ENCODE assay signal across 12 cellular contexts in the genomic region with DNA sequence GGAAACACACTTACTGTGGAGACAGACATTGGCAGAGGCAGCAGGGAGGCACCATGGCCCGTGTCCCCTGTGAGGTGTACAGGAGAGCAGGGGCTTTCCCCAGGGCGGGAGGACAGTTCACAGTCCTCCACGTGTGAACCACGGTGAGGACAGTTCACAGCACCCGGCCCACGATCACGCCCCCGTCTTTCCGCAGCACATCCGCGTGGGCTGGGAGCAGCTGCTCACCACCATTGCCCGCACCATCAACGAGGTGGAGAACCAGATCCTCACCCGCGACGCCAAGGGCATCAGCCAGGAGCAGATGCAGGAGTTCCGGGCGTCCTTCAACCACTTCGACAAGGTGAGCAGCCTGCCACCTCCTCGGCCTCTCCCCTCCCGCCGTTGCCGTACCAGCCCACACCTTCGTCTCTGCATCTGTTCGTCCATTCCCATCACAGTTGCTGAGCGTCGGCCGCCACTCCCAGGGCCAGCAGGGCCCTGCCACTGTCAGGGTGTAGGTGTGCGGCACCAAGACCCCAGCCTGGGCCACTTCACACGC. TPM values are rescaled to one million over a fixed set of nuclear protein-coding genes. Genes with fewer than 3 reads are reported as not detected.
DNase-seq lines count a peak whose midpoint lies in the region; ATAC-seq, FAIRE-seq and TF ChIP-seq lines count a peak whose summit lies in the region.
"Had no signal": no experiment of that assay in that cellular context is flagged by ENCODE, and none has a peak within 500 bp of the region (broad histone marks: within the 10 kb centered on the region; RNA-seq: fewer than 3 reads in every experiment).

No MANE protein-coding gene starts in this region.

- H3K27me3 Mint-ChIP-seq in naive thymus-derived CD4-positive, alpha-beta T cell, result no peaks in the 10 kb centered on the region

- POLR2A ChIA-PET in K562 (lab: Yijun Ruan, JAX), result interaction anchor here (0.9 to 1.7 kb wide), 2 partner anchors 16 to 57 kb away, joined by 3 to 5 read pairs; no protein-coding TSS in a partner anchor
- POLR2A ChIA-PET in naive thymus-derived CD4-positive, alpha-beta T cell (lab: Charles Lee), result no interaction called here

- H3K9me3 Mint-ChIP-seq in naive thymus-derived CD4-positive, alpha-beta T cell, result no peaks in the 10 kb centered on the region
- H3K9me3 Mint-ChIP-seq: endodermal cell had no signal

- TF ChIP-seq RAD21 in K562 (CRISPR knock-in tag; conservative IDR thresholded peaks at IDR 0.05 in 1 of 2, IDR thresholded peaks at IDR 0.05 in 1 of 2), result no peak

- TF ChIP-seq EP300 in K562 (IDR thresholded peaks at IDR 0.05; ENCODE audit: low read length), result no peak
- TF ChIP-seq EP300 in transverse colon (IDR thresholded peaks at IDR 0.05; ENCODE audit: low read depth), result no peak

- H2AFZ ChIP-seq in K562 (ENCODE audit: low read depth, low read length), result no peak overlapping the region

- peak overlapping the region in 1 of 2 experiments; percentile 59; a peak in 2 of 4 replicates for H3K9ac ChIP-seq in K562 (ENCODE audit: insufficient read depth in 1 of 2, low read depth in 2 of 2, low read length in 2 of 2)

- TF ChIP-seq POLR2A in K562 (conservative IDR thresholded peaks at IDR 0.05) (no peak), transverse colon (IDR thresholded peaks at IDR 0.05) (no peak)

- in situ Hi-C loops in K562 (cut with MboI), result no loop called here
- in situ Hi-C loops in transverse colon (cut with MboI; ENCODE audit: low pct_ligation_motif_present in 1 of 4, low pct_unique_long_range_greater_than_20kb in 1 of 4, low sequenced_read_pairs in 3 of 4), result no loop called here

- H4K20me1 ChIP-seq in K562 (replicated peaks; ENCODE audit: control insufficient read depth, insufficient read depth, low read length), result no peaks in the 10 kb centered on the region; the same call in 1 of the 2 replicates

- H3K27me3 ChIP-seq in cardiac muscle cell, result no peaks in the 10 kb centered on the region
- H3K27me3 ChIP-seq in K562 (ENCODE audit: control insufficient read depth in 2 of 2, insufficient read depth in 2 of 2, low read length in 2 of 2), result no peaks in the 10 kb centered on the region
- no peaks in the 10 kb centered on the region for H3K27me3 ChIP-seq in naive thymus-derived CD4-positive, alpha-beta T cell (ENCODE audit: control insufficient read depth in 2 of 2, insufficient read depth in 2 of 2, low read length in 2 of 2)
- H3K27me3 ChIP-seq in transverse colon, result no peaks in the 10 kb centered on the region

- H3K27ac ChIP-seq in cardiac muscle cell (peak overlapping the region; percentile 51), K562 (ENCODE audit: extremely low read depth, low read depth, low read length) (no peak overlapping the region), transverse colon (peak overlapping the region in 3 of 4 donors; percentile 6 to 71 (median 25))
- H3K27ac ChIP-seq in naive thymus-derived CD4-positive, alpha-beta T cell (ENCODE audit: low read depth, low read length), result no peak overlapping the region

- H3K9me3 ChIP-seq in cardiac muscle cell (ENCODE audit: low read depth) (no peaks in the 10 kb centered on the region), K562 (replicated peaks; ENCODE audit: control insufficient read depth, insufficient read depth, low read depth, low read length) (no peaks in the 10 kb centered on the region), transverse colon (no peaks in the 10 kb centered on the region)
- no peaks in the 10 kb centered on the region for H3K9me3 ChIP-seq in naive thymus-derived CD4-positive, alpha-beta T cell (ENCODE audit: control insufficient read depth in 2 of 3, low read length in 3 of 3)

- no peak overlapping the region for H3K4me2 ChIP-seq in K562 (ENCODE audit: insufficient read depth, low read length)

- FAIRE-seq in K562 (lab: Jason Lieb, UNC) (no peak), HTR-8/SVneo (lab: Jason Lieb, UNC) (no peak)

- H3K36me3 Mint-ChIP-seq in naive thymus-derived CD4-positive, alpha-beta T cell, result peaks cover 0 to 12% (median 0%) of the 10 kb centered on the region in 5 donors

- CTCF ChIA-PET in K562 (lab: Yijun Ruan, JAX; ENCODE audit: low intra/inter-chr PET ratio), result no interaction called here
- CTCF ChIA-PET in naive thymus-derived CD4-positive, alpha-beta T cell (lab: Charles Lee), result interaction anchor here (0.5 to 0.6 kb wide), 2 partner anchors 15 to 23 kb away, joined by 3 to 4 read pairs; no protein-coding TSS in a partner anchor

- ATAC-seq in Right ventricle myocardium superior (ENCODE audit: poor library complexity), result no peak
- ATAC-seq in K562, result no peak
- peak; percentile 72 for ATAC-seq in naive thymus-derived CD4-positive, alpha-beta T cell
- ATAC-seq in esophagus mucosa, result no peak

- no peaks in the 10 kb centered on the region for H3K79me2 ChIP-seq in K562 (ENCODE audit: control insufficient read depth, insufficient read depth, low read length)

- peaks cover 0 to 19% (median 4%) of the 10 kb centered on the region in 7 donors for H3K4me1 Mint-ChIP-seq in naive thymus-derived CD4-positive, alpha-beta T cell

- H3K9me1 ChIP-seq in K562 (ENCODE audit: control insufficient read depth, insufficient read depth, low read length), result no peaks in the 10 kb centered on the region

- H3K4me3 Mint-ChIP-seq in naive thymus-derived CD4-positive, alpha-beta T cell, result no peak overlapping the region
- H3K4me3 Mint-ChIP-seq: endodermal cell had no signal

- intact Hi-C loops in Right ventricle myocardium superior (cut with DNase I) (no loop called here), K562 (cut with micrococcal nuclease) (loop anchor here (5.0 kb wide), 1 partner anchor 50 kb away; no protein-coding TSS in a partner anchor), transverse colon (cut with DNase I; ENCODE audit: low total_unique reads) (no loop called here)
- intact Hi-C loops in naive thymus-derived CD4-positive, alpha-beta T cell (cut with micrococcal nuclease), result no loop called here

- no peak overlapping the region for H3K4me3 ChIP-seq in cardiac muscle cell
- no peak overlapping the region for H3K4me3 ChIP-seq in K562
- H3K4me3 ChIP-seq in naive thymus-derived CD4-positive, alpha-beta T cell (ENCODE audit: low read length), result no peak overlapping the region
- H3K4me3 ChIP-seq in transverse colon, result no peak overlapping the region

- DNase-seq in cardiac muscle cell (ENCODE audit: low read depth in 1 of 2, low spot score in 1 of 2) (no peak), Right ventricle myocardium superior (no peak), K562 (ENCODE audit: extremely low read depth in 1 of 4, low spot score in 3 of 4) (no peak), transverse colon (no peak), SIG-M5 treated with dmso at 0.1 percent for 504 hours (lab: John Stamatoyannopoulos, UW; ENCODE audit: unreplicated experiment) (no peak), HTR-8/SVneo (ENCODE audit: insufficient read length, low spot score) (no peak)
- no peak for DNase-seq in naive thymus-derived CD4-positive, alpha-beta T cell
- DNase-seq: endodermal cell, glutamatergic neuron, NCI-H69 had no signal

- TF ChIP-seq CTCF in cardiac muscle cell (IDR thresholded peaks at IDR 0.05; ENCODE audit: low read depth, low read length) (no peak), K562 (IDR thresholded peaks at IDR 0.05 in 2 of 3, conservative IDR thresholded peaks at IDR 0.05 in 1 of 3; ENCODE audit: insufficient read depth in 2 of 3, low read depth in 1 of 3, low read length in 3 of 3) (no peak), transverse colon (IDR thresholded peaks at IDR 0.05) (no peak)

- no peak overlapping the region for H3K27ac Mint-ChIP-seq in naive thymus-derived CD4-positive, alpha-beta T cell
- H3K27ac Mint-ChIP-seq: endodermal cell had no signal

- H3K36me3 ChIP-seq in cardiac muscle cell, result peaks cover 41% of the 10 kb centered on the region
- peaks cover 94% of the 10 kb centered on the region; the same call in 2 of the 3 replicates for H3K36me3 ChIP-seq in K562 (ENCODE audit: control insufficient read depth, insufficient read depth, low read length)
- peaks cover 0 to 49% (median 0%) of the 10 kb centered on the region in 3 experiments for H3K36me3 ChIP-seq in naive thymus-derived CD4-positive, alpha-beta T cell (ENCODE audit: control insufficient read depth in 2 of 3, insufficient read depth in 3 of 3, low read length in 3 of 3)
- H3K36me3 ChIP-seq in transverse colon, result peaks cover 0 to 58% (median 32%) of the 10 kb centered on the region in 4 donors

- 82% methylated on average over 27 of the region's 30 CpGs for WGBS in K562 (ENCODE audit: insufficient coverage, low coverage, missing lambda C conversion rate)
- WGBS in transverse colon (ENCODE audit: low coverage in 1 of 2), 2 donors, result 85% methylated on average over 29 of the region's 30 CpGs; no CpG with 5 or more reads in 1 of the 2 donors

- BruUV-seq in K562 (replicated peaks; lab: Mats Ljungman, UMichigan), result no TSS peak

- H3K4me1 ChIP-seq in cardiac muscle cell (ENCODE audit: low read depth) (peaks cover 6% of the 10 kb centered on the region), K562 (replicated peaks in 1 of 2; ENCODE audit: control insufficient read depth in 2 of 2, insufficient read depth in 2 of 2, low read length in 2 of 2) (peaks cover 11 to 49% of the 10 kb centered on the region in 2 experiments), transverse colon (peaks cover 4 to 29% (median 17%) of the 10 kb centered on the region in 4 donors)
- H3K4me1 ChIP-seq in naive thymus-derived CD4-positive, alpha-beta T cell (ENCODE audit: control insufficient read depth in 2 of 2, insufficient read depth in 2 of 2, low read length in 2 of 2), result no peaks in the 10 kb centered on the region

RNA-seq across cellular contexts. Expression of a gene that starts 17.4 kb away (rescaled TPM):
- 1.6 and 10.9 TPM in 2 replicates for total RNA-seq in cardiac muscle cell
- polyA plus RNA-seq in cardiac muscle cell, result 1.3 and 3.4 TPM in 2 replicates
- total RNA-seq in Right ventricle myocardium superior, result not detected
- total RNA-seq in K562 (2011; cell fraction: chromatin; rRNA removed; ENCODE audit: low replicate concordance), result 21.8 and 34.6 TPM in 2 replicates
- 22.1 and 24.8 TPM in 2 replicates for total RNA-seq in K562 (2011; cell fraction: nucleolus; rRNA removed)
- total RNA-seq in K562 (2011; cell fraction: nucleoplasm; rRNA removed), result 16.0 and 28.2 TPM in 2 replicates
- total RNA-seq in K562 (2014; rRNA removed), result 1.6 and 3.1 TPM in 2 replicates
- 0.89 and 1.2 TPM in 2 replicates for total RNA-seq in K562 (2014; rRNA removed; fragmentation: Illumina TruSeq; extraction: Trizol)
- 0.83 and 0.87 TPM in 2 replicates for total RNA-seq in K562 (2015; rRNA removed; fragmentation: Illumina TruSeq; extraction: Trizol)
- 3.7 and 4.8 TPM in 2 replicates for total RNA-seq in K562 (2021)
- 6.8 and 14.8 TPM in 2 replicates for polyA plus RNA-seq in K562 (2011; rRNA removed)
- 11.9 and 13.7 TPM in 2 replicates for polyA plus RNA-seq in K562 (2011; cell fraction: cytosol; rRNA removed)
- 61.9 and 73.0 TPM in 2 replicates for polyA plus RNA-seq in K562 (2011; cell fraction: nucleus; rRNA removed)
- polyA plus RNA-seq in K562 (2012), result 2.9 and 8.2 TPM in 2 replicates
- 3.4 and 4.7 TPM in 2 replicates for polyA plus RNA-seq in K562 (2014; fragmentation: Illumina TruSeq; extraction: Trizol)
- 1 to 10 TPM in 1 of 2 experiments, under 1 TPM in 1; 0.84 to 1.0 TPM for polyA plus RNA-seq in K562 (2014; fragmentation: Nextera tagmentation; extraction: Ambion mirVana)
- polyA plus RNA-seq in K562 (2014; rRNA removed), result 5.6 and 7.0 TPM in 2 replicates
- polyA minus RNA-seq in K562 (2011; rRNA and poly(A)+ RNA removed), result 1.2 and 1.3 TPM in 2 replicates
- polyA minus RNA-seq in K562 (2011; cell fraction: cytosol; rRNA and poly(A)+ RNA removed), result 2.8 and 4.4 TPM in 2 replicates
- polyA minus RNA-seq in K562 (2011; cell fraction: nucleus; rRNA and poly(A)+ RNA removed), result 5.1 and 7.3 TPM in 2 replicates
- total RNA-seq in naive thymus-derived CD4-positive, alpha-beta T cell, result 1 to 10 TPM; 2.5 to 5.1 (median 2.7) TPM
- under 1 TPM in 1 of 2 donors, not detected in 1; 0.84 TPM for polyA plus RNA-seq in naive thymus-derived CD4-positive, alpha-beta T cell
- total RNA-seq in transverse colon, result 10 to 100 TPM in 2 of 4 donors, 1 to 10 TPM in 1, not detected in 1; 2.6 to 44.8 (median 14.4) TPM
- 2.2 TPM for total RNA-seq in esophagus mucosa

RNA-seq across cellular contexts. Expression of a gene that starts 46.5 kb away (rescaled TPM):
- total RNA-seq in cardiac muscle cell (not detected in 2 replicates), Right ventricle myocardium superior (not detected), K562 (2014; rRNA removed) (not detected in 2 replicates), K562 (2014; rRNA removed; fragmentation: Illumina TruSeq; extraction: Trizol) (not detected in 2 replicates), K562 (2015; rRNA removed; fragmentation: Illumina TruSeq; extraction: Trizol) (not detected in 2 replicates), K562 (2021) (not detected in 2 replicates), transverse colon (not detected), esophagus mucosa (684 TPM)
- polyA plus RNA-seq in cardiac muscle cell (not detected in 2 replicates), K562 (2011; rRNA removed) (not detected in 2 replicates), K562 (2014; fragmentation: Illumina TruSeq; extraction: Trizol) (not detected in 2 replicates), K562 (2014; fragmentation: Nextera tagmentation; extraction: Ambion mirVana) (not detected), K562 (2014; rRNA removed) (not detected in 2 replicates)
- not detected in 2 replicates for total RNA-seq in K562 (2011; cell fraction: chromatin; rRNA removed; ENCODE audit: low replicate concordance)
- not detected in 2 replicates for total RNA-seq in K562 (2011; cell fraction: nucleolus; rRNA removed)
- not detected in 2 replicates for total RNA-seq in K562 (2011; cell fraction: nucleoplasm; rRNA removed)
- not detected in 2 replicates for polyA plus RNA-seq in K562 (2011; cell fraction: cytosol; rRNA removed)
- polyA plus RNA-seq in K562 (2011; cell fraction: nucleus; rRNA removed), result not detected in 2 replicates
- polyA plus RNA-seq in K562 (2012), result not detected in 2 replicates
- polyA minus RNA-seq in K562 (2011; rRNA and poly(A)+ RNA removed), result not detected in 2 replicates
- polyA minus RNA-seq in K562 (2011; cell fraction: cytosol; rRNA and poly(A)+ RNA removed), result not detected in 2 replicates
- not detected in 2 replicates for polyA minus RNA-seq in K562 (2011; cell fraction: nucleus; rRNA and poly(A)+ RNA removed)
- total RNA-seq in naive thymus-derived CD4-positive, alpha-beta T cell, result not detected
- not detected for polyA plus RNA-seq in naive thymus-derived CD4-positive, alpha-beta T cell
- polyA plus RNA-seq: BJ had no signal

Comparison
In these comparisons a context has a peak if more than half of its experiments do, and no peak if none do; other contexts are left out.
1. H3K27ac ChIP-seq: peak in cardiac muscle cell (single experiment) and transverse colon (3 of 4); none in K562 (single experiment) and naive thymus-derived CD4-positive, alpha-beta T cell (single experiment).
2. RNA of a gene that starts 46.5 kb away (total RNA-seq): 684 TPM in esophagus mucosa (single experiment); not detected in cardiac muscle cell, not detected in Right ventricle myocardium superior (single experiment), not detected in K562, not detected in naive thymus-derived CD4-positive, alpha-beta T cell and not detected in transverse colon; every median in the first group is over 100 times any median in the second.